19 cellular contexts compared by ENCODE assay signal in the genomic region with DNA sequence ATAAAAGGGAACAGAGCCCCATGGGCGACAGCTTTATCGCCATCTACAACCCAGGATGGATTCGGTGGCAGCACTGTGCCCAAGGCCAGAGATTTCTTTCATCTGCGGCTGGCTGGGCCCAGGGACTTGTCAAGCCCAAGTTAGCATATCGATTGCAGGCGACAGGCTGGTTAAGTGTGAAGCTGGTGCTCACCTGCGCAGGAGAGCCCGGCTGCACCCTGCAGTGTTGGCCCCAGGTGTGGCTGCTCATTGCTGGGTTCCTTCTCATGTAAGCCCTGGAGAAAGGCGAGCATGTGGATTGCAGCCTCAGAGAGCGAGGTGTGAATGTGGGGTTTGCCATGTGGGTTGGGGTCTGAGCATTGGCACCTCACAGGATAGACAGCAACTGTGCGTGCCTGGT. TPM values are rescaled to one million over a fixed set of nuclear protein-coding genes. Genes with fewer than 3 reads are reported as not detected.
"Had no signal": no experiment of that assay in that cellular context is flagged by ENCODE, and none has a peak within 500 bp of the region (broad histone marks: within the 10 kb centered on the region; RNA-seq: fewer than 3 reads in every experiment).

No MANE protein-coding gene starts in this region.

- H3K4me3 Mint-ChIP-seq: nephron progenitor cell; stimulated activated naive CD8-positive, alpha-beta T cell treated with anti-CD3 and anti-CD28 coated beads, Interleukin-15, Interleukin-2, amounts not matched to agents 100 ng/mL and 50 ng/mL, for 24 hours had no signal

- ATAC-seq: esophagus mucosa, heart left ventricle, left colon, left ventricle myocardium superior had no signal

- H3K27ac Mint-ChIP-seq: nephron progenitor cell; stimulated activated naive CD8-positive, alpha-beta T cell treated with anti-CD3 and anti-CD28 coated beads, Interleukin-15, Interleukin-2, amounts not matched to agents 100 ng/mL and 50 ng/mL, for 24 hours had no signal

- FAIRE-seq: frontal cortex had no signal

- H3K27me3 Mint-ChIP-seq: stimulated activated naive CD8-positive, alpha-beta T cell treated with anti-CD3 and anti-CD28 coated beads, Interleukin-15, Interleukin-2, amounts not matched to agents 100 ng/mL and 50 ng/mL, for 24 hours had no signal

- DNase-seq: cortex of kidney; dorsolateral prefrontal cortex; effector CD8-positive, alpha-beta T cell; heart left ventricle; hippocampal formation; left colon; left ventricle myocardium superior; mesenchymal stem cell; midbrain; nephron progenitor cell; stimulated activated CD4-positive, alpha-beta T cell treated with anti-CD3 and anti-CD28 coated beads, Interleukin-2, amount 100 ng/mL, for 48 hours; tibial artery had no signal

- H3K9me3 Mint-ChIP-seq: nephron progenitor cell; stimulated activated naive CD8-positive, alpha-beta T cell treated with anti-CD3 and anti-CD28 coated beads, Interleukin-15, Interleukin-2, amounts not matched to agents 100 ng/mL and 50 ng/mL, for 24 hours had no signal

- H3K27ac ChIP-seq: dorsolateral prefrontal cortex, heart left ventricle, neutrophil, right atrium auricular region, tibial artery had no signal

- H3K4me1 ChIP-seq: tibial artery had no signal

- H3K4me3 ChIP-seq: dorsolateral prefrontal cortex, heart left ventricle, lung, right atrium auricular region, smooth muscle cell, tibial artery had no signal

- H3K9me3 ChIP-seq: heart left ventricle, neutrophil, right atrium auricular region, tibial artery had no signal

- H3K27me3 ChIP-seq: dorsolateral prefrontal cortex, heart left ventricle, neutrophil, right atrium auricular region, tibial artery had no signal

RNA-seq across cellular contexts. Expression of gene LRRC4, which starts 40.6 kb away (rescaled TPM):
- total RNA-seq: smooth muscle cell had no signal
- polyA plus RNA-seq: smooth muscle cell had no signal
